Comparison of ENCODE assay signal across 15 cellular contexts in genomic region chr1:16253332-16253922, GRCh38. TPM values are rescaled to one million over a fixed set of nuclear protein-coding genes. Genes with fewer than 3 reads are reported as not detected.
DNase-seq lines count a peak whose midpoint lies in the region; ATAC-seq and TF ChIP-seq lines count a peak whose summit lies in the region.
"Had no signal": no experiment of that assay in that cellular context is flagged by ENCODE, and none has a peak within 500 bp of the region (broad histone marks: within the 10 kb centered on the region; RNA-seq: fewer than 3 reads in every experiment).

No MANE protein-coding gene starts in this region.

- no peak overlapping the region for H2AFZ ChIP-seq in mesenchymal stem cell (ENCODE audit: low read depth, low read length)

- H3K36me3 ChIP-seq in ascending aorta = peaks cover 35 to 49% of the 10 kb centered on the region in 2 donors
- peaks cover 0 to 57% of the 10 kb centered on the region in 2 donors for H3K36me3 ChIP-seq in gastroesophageal sphincter
- H3K36me3 ChIP-seq in tibial artery = peaks cover 42 to 58% (median 53%) of the 10 kb centered on the region in 3 donors
- peaks cover 23 to 63% of the 10 kb centered on the region in 2 experiments for H3K36me3 ChIP-seq in mesenchymal stem cell (ENCODE audit: control insufficient read depth in 1 of 2, insufficient read depth in 2 of 2, low read depth in 1 of 2, low read length in 2 of 2)

- DNase-seq in activated naive CD8-positive, alpha-beta T cell treated with anti-CD3 and anti-CD28 coated beads, Interleukin-2, amount 50 U/mL, for 24 hours = no peak
- DNase-seq in ascending aorta (ENCODE audit: low spot score in 2 of 2) (peak in 1 of 2 donors; percentile 55), tibial artery (peak; percentile 11 to 38), NCI-H2196 treated with DMSO at 0.1 percent for 48 hours (lab: John Stamatoyannopoulos, UW; ENCODE audit: unreplicated experiment) (no peak), mesenchymal stem cell (no peak), HEK293T (ENCODE audit: extremely low spot score) (no peak)
- DNase-seq: DND-41, MV-4-11, NCI-H1930, NCI-H446, NCI-H748 treated with DMSO at 0.1 percent for 48 hours had no signal

- H3K18ac ChIP-seq in mesenchymal stem cell (ENCODE audit: low read depth in 1 of 2, low read length in 2 of 2) = no peak overlapping the region

- H2AK5ac ChIP-seq in mesenchymal stem cell (ENCODE audit: low read length, severe bottlenecking) = no peak overlapping the region

- H3K9me3 Mint-ChIP-seq in activated naive CD8-positive, alpha-beta T cell (ENCODE audit: low read depth) = no peaks in the 10 kb centered on the region
- no peaks in the 10 kb centered on the region for H3K9me3 Mint-ChIP-seq in activated naive CD8-positive, alpha-beta T cell treated with anti-CD3 and anti-CD28 coated beads, Interleukin-2, amount 50 U/mL, for 24 hours

- TF ChIP-seq EP300 in gastroesophageal sphincter (IDR thresholded peaks at IDR 0.05) = no peak

- H2BK12ac ChIP-seq in mesenchymal stem cell (ENCODE audit: low read length in 2 of 2) = peak overlapping the region in 1 of 2 experiments; percentile 38

- no peak overlapping the region for H4K8ac ChIP-seq in mesenchymal stem cell (ENCODE audit: low read length)

- no peak overlapping the region for H2BK120ac ChIP-seq in mesenchymal stem cell (ENCODE audit: low read depth, low read length)

- peaks cover 18% of the 10 kb centered on the region for H3K4me1 Mint-ChIP-seq in activated naive CD8-positive, alpha-beta T cell (ENCODE audit: low read depth)
- H3K4me1 Mint-ChIP-seq in activated naive CD8-positive, alpha-beta T cell treated with anti-CD3 and anti-CD28 coated beads, Interleukin-2, amount 50 U/mL, for 24 hours = peaks cover 18% of the 10 kb centered on the region

- H3K9me3 ChIP-seq in ascending aorta (no peaks in the 10 kb centered on the region), gastroesophageal sphincter (no peaks in the 10 kb centered on the region), tibial artery (no peaks in the 10 kb centered on the region), mesenchymal stem cell (ENCODE audit: control insufficient read depth, low read length) (no peaks in the 10 kb centered on the region)
- H3K9me3 ChIP-seq: BLaER1 treated with 17β-estradiol and CSF1 and Interleukin-3, amounts not matched to agents 10 nM and 100 nM had no signal

- CTCF ChIA-PET in HEK293T (lab: Yijun Ruan, JAX) = interaction anchor here (0.6 kb wide), 1 partner anchor 95 kb away, joined by 4 read pairs; no protein-coding TSS in a partner anchor

- H3K4me1 ChIP-seq in ascending aorta = peaks cover 10 to 60% of the 10 kb centered on the region in 2 donors
- peaks cover 25 to 50% (median 27%) of the 10 kb centered on the region in 3 donors for H3K4me1 ChIP-seq in gastroesophageal sphincter
- peaks cover 0 to 84% (median 39%) of the 10 kb centered on the region in 4 donors for H3K4me1 ChIP-seq in tibial artery
- peaks cover 14% of the 10 kb centered on the region for H3K4me1 ChIP-seq in mesenchymal stem cell (ENCODE audit: control insufficient read depth, insufficient read depth, low read depth, low read length)

- H3K4me3 ChIP-seq in ascending aorta (no peak overlapping the region), gastroesophageal sphincter (no peak overlapping the region), tibial artery (no peak overlapping the region), mesenchymal stem cell (ENCODE audit: insufficient read depth in 1 of 2, low read depth in 1 of 2, low read length in 2 of 2) (no peak overlapping the region)
- H3K4me3 ChIP-seq: BLaER1 treated with 17β-estradiol and CSF1 and Interleukin-3, amounts not matched to agents 10 nM and 100 nM had no signal

- H3K27ac Mint-ChIP-seq in activated naive CD8-positive, alpha-beta T cell = peak overlapping the region; percentile 75
- no peak overlapping the region for H3K27ac Mint-ChIP-seq in activated naive CD8-positive, alpha-beta T cell treated with anti-CD3 and anti-CD28 coated beads, Interleukin-2, amount 50 U/mL, for 24 hours

- H3K36me3 Mint-ChIP-seq in activated naive CD8-positive, alpha-beta T cell = no peaks in the 10 kb centered on the region
- H3K36me3 Mint-ChIP-seq in activated naive CD8-positive, alpha-beta T cell treated with anti-CD3 and anti-CD28 coated beads, Interleukin-2, amount 50 U/mL, for 24 hours (ENCODE audit: low read depth) = peaks cover 3% of the 10 kb centered on the region

- no peak overlapping the region for H2BK5ac ChIP-seq in mesenchymal stem cell (ENCODE audit: low read depth, low read length, poor library complexity, severe bottlenecking)

- H3K4me3 Mint-ChIP-seq in activated naive CD8-positive, alpha-beta T cell = no peak overlapping the region
- H3K4me3 Mint-ChIP-seq in activated naive CD8-positive, alpha-beta T cell treated with anti-CD3 and anti-CD28 coated beads, Interleukin-2, amount 50 U/mL, for 24 hours = no peak overlapping the region

- TF ChIP-seq POLR2A in gastroesophageal sphincter (IDR thresholded peaks at IDR 0.05) = no peak

- peaks cover 16% of the 10 kb centered on the region for H3K79me1 ChIP-seq in mesenchymal stem cell (replicated peaks; ENCODE audit: low read length, poor library complexity, severe bottlenecking)

- H4K91ac ChIP-seq in mesenchymal stem cell (ENCODE audit: low read length) = no peak overlapping the region

- TF ChIP-seq CTCF in ascending aorta (IDR thresholded peaks at IDR 0.05) (no peak), gastroesophageal sphincter (IDR thresholded peaks at IDR 0.05) (no peak), tibial artery (IDR thresholded peaks at IDR 0.05) (no peak)

- intact Hi-C loops in ascending aorta (cut with DNase I) (no loop called here), tibial artery (cut with DNase I; ENCODE audit: low total_unique reads) (no loop called here)

- no peak overlapping the region for H3K4me2 ChIP-seq in mesenchymal stem cell (ENCODE audit: low read length, poor library complexity, severe bottlenecking)
- H3K4me2 ChIP-seq: BLaER1 treated with 17β-estradiol and CSF1 and Interleukin-3, amounts not matched to agents 10 nM and 100 nM had no signal

- no peak for ATAC-seq in activated naive CD8-positive, alpha-beta T cell treated with anti-CD3 and anti-CD28 coated beads, Interleukin-2, amount 50 U/mL, for 24 hours
- no peak for ATAC-seq in gastroesophageal sphincter
- ATAC-seq: HCT116 had no signal

- peak overlapping the region; percentile 83 to 85 for H3K27ac ChIP-seq in ascending aorta
- peak overlapping the region; percentile 7 to 83 (median 54) for H3K27ac ChIP-seq in gastroesophageal sphincter
- peak overlapping the region; percentile 77 to 83 for H3K27ac ChIP-seq in tibial artery
- H3K27ac ChIP-seq in mesenchymal stem cell (ENCODE audit: low read length, poor library complexity, severe bottlenecking) = no peak overlapping the region
- H3K27ac ChIP-seq: BLaER1 treated with 17β-estradiol and CSF1 and Interleukin-3, amounts not matched to agents 10 nM and 100 nM had no signal

- H3K14ac ChIP-seq in mesenchymal stem cell (ENCODE audit: low read length in 2 of 2) = no peak overlapping the region

- H2BK15ac ChIP-seq in mesenchymal stem cell (ENCODE audit: low read depth, poor library complexity, severe bottlenecking) = no peak overlapping the region

- no peaks in the 10 kb centered on the region for H3K27me3 ChIP-seq in ascending aorta
- no peaks in the 10 kb centered on the region for H3K27me3 ChIP-seq in gastroesophageal sphincter
- no peaks in the 10 kb centered on the region for H3K27me3 ChIP-seq in tibial artery
- H3K27me3 ChIP-seq in mesenchymal stem cell (ENCODE audit: control insufficient read depth in 1 of 2, insufficient read depth in 1 of 2, low read length in 2 of 2) = no peaks in the 10 kb centered on the region
- H3K27me3 ChIP-seq: BLaER1 treated with 17β-estradiol and CSF1 and Interleukin-3, amounts not matched to agents 10 nM and 100 nM had no signal

- no peak overlapping the region for H3K4ac ChIP-seq in mesenchymal stem cell (ENCODE audit: low read depth in 1 of 2, low read length in 2 of 2)

- POLR2A ChIA-PET in HEK293T (lab: Yijun Ruan, JAX) = no interaction called here

- no peaks in the 10 kb centered on the region for H3K27me3 Mint-ChIP-seq in activated naive CD8-positive, alpha-beta T cell
- H3K27me3 Mint-ChIP-seq in activated naive CD8-positive, alpha-beta T cell treated with anti-CD3 and anti-CD28 coated beads, Interleukin-2, amount 50 U/mL, for 24 hours = no peaks in the 10 kb centered on the region

- no peak overlapping the region for H3K23ac ChIP-seq in mesenchymal stem cell (ENCODE audit: low read length in 2 of 2)

- 82 to 90% methylated on average over 4 to 5 of the region's 5 CpGs for WGBS in gastroesophageal sphincter (ENCODE audit: low coverage in 1 of 2), 2 donors
- WGBS in mesenchymal stem cell = 96% methylated on average over 5 of the region's 5 CpGs

- H3K9ac ChIP-seq in mesenchymal stem cell (ENCODE audit: low read length) = no peak overlapping the region
- H3K9ac ChIP-seq: BLaER1 treated with 17β-estradiol and CSF1 and Interleukin-3, amounts not matched to agents 10 nM and 100 nM had no signal

TF ChIP-seq in HEK293T, 16 proteins besides CTCF, POLR2A, EP300 and RAD21 (continues in another document):
- no peak for TF ChIP-seq ZNF384 (IDR thresholded peaks at IDR 0.05)
- TF ChIP-seq SUZ12 (IDR thresholded peaks at IDR 0.05) = no peak
- TF ChIP-seq ELF4 (IDR thresholded peaks at IDR 0.05) = no peak
- TF ChIP-seq FOXA1 (IDR thresholded peaks at IDR 0.05) = no peak
- TF ChIP-seq HDGF (IDR thresholded peaks at IDR 0.05; ENCODE audit: borderline replicate concordance) = no peak
- TF ChIP-seq SP1 (IDR thresholded peaks at IDR 0.05) = no peak
- TF ChIP-seq TARDBP (IDR thresholded peaks at IDR 0.05) = no peak
- no peak for TF ChIP-seq NFRKB (IDR thresholded peaks at IDR 0.05)
- TF ChIP-seq ARNT (IDR thresholded peaks at IDR 0.05) = no peak
- TF ChIP-seq FOXK2 (IDR thresholded peaks at IDR 0.05) = no peak
- TF ChIP-seq CTBP1 (IDR thresholded peaks at IDR 0.05; ENCODE audit: borderline replicate concordance) = no peak
- TF ChIP-seq FOXM1 (IDR thresholded peaks at IDR 0.05; ENCODE audit: borderline replicate concordance) = no peak
- TF ChIP-seq LEF1 (IDR thresholded peaks at IDR 0.05; ENCODE audit: borderline replicate concordance) = no peak

RNA-seq across cellular contexts. Expression of gene CPLANE2, which starts 16.4 kb away (rescaled TPM):
- total RNA-seq in ascending aorta (not detected), gastroesophageal sphincter (10 to 100 TPM in 2 of 4 donors, 1 to 10 TPM in 2; 6.6 to 45.8 (median 11.0) TPM)
- polyA plus RNA-seq in mesenchymal stem cell (2013, experiment 1 of 2) = 3.3 TPM
- polyA plus RNA-seq in mesenchymal stem cell (2013, experiment 2 of 2) = 2.7 TPM

RNA-seq across cellular contexts. Expression of gene ARHGEF19, which starts 41.0 kb away (rescaled TPM):
- total RNA-seq in ascending aorta = 1.5 TPM
- 1 to 10 TPM; 2.8 to 3.6 (median 3.4) TPM for total RNA-seq in gastroesophageal sphincter
- 4.5 TPM for polyA plus RNA-seq in mesenchymal stem cell (2013, experiment 1 of 2)
- 4.5 TPM for polyA plus RNA-seq in mesenchymal stem cell (2013, experiment 2 of 2)

Comparison
In these comparisons a context has a peak if more than half of its experiments do, and no peak if none do; other contexts are left out.
1. DNase-seq: peak in tibial artery (2 of 2); none in activated naive CD8-positive, alpha-beta T cell treated with anti-CD3 and anti-CD28 coated beads, Interleukin-2, amount 50 U/mL, for 24 hours (single experiment), NCI-H2196 treated with DMSO at 0.1 percent for 48 hours (single experiment), mesenchymal stem cell (single experiment) and HEK293T (single experiment).